In genomic region chr17:67477687-67478086, GRCh38 we compare ENCODE assay signal across 9 cellular contexts.
DNase-seq lines count a peak whose midpoint lies in the region; ATAC-seq and TF ChIP-seq lines count a peak whose summit lies in the region.
"Had no signal": no experiment of that assay in that cellular context is flagged by ENCODE, and none has a peak within 500 bp of the region (broad histone marks: within the 10 kb centered on the region; RNA-seq: fewer than 3 reads in every experiment).

No MANE protein-coding gene starts in this region.

- peaks cover 77% of the 10 kb centered on the region for H3K4me1 Mint-ChIP-seq in activated CD4-positive, alpha-beta T cell treated with anti-CD3 and anti-CD28 coated beads for 36 hours
- H3K4me1 Mint-ChIP-seq in Caco-2 (ENCODE audit: low read depth, unreplicated experiment), result no peaks in the 10 kb centered on the region

- BruUV-seq in Caco-2 (replicated peaks; lab: Mats Ljungman, UMichigan), result no TSS peak

- peaks cover 3% of the 10 kb centered on the region for H3K36me3 Mint-ChIP-seq in activated CD4-positive, alpha-beta T cell treated with anti-CD3 and anti-CD28 coated beads for 36 hours (ENCODE audit: low read depth)
- no peaks in the 10 kb centered on the region for H3K36me3 Mint-ChIP-seq in Caco-2 (ENCODE audit: insufficient read depth, unreplicated experiment)

- TF ChIP-seq CTCF in Caco-2 (IDR thresholded peaks at IDR 0.05; ENCODE audit: insufficient read depth in 1 of 2, low read depth in 1 of 2, low read length in 1 of 2, severe bottlenecking in 1 of 2, unreplicated experiment in 1 of 2), result no peak

- H3K27me3 Mint-ChIP-seq in activated CD4-positive, alpha-beta T cell treated with anti-CD3 and anti-CD28 coated beads for 36 hours, result no peaks in the 10 kb centered on the region
- no peaks in the 10 kb centered on the region for H3K27me3 Mint-ChIP-seq in Caco-2 (ENCODE audit: insufficient read depth, unreplicated experiment)

- intact Hi-C loops in activated CD4-positive, alpha-beta T cell treated with anti-CD3 and anti-CD28 coated beads for 36 hours (cut with DNase I, micrococcal nuclease), result loop anchor here in 1 of 2 experiments (5.0 kb wide), 1 partner anchor 125 kb away; no protein-coding TSS in a partner anchor
- intact Hi-C loops in Caco-2 (cut with micrococcal nuclease; ENCODE audit: unreplicated experiment), result loop anchor here (10.0 kb wide), 1 partner anchor 127 kb away; no protein-coding TSS in a partner anchor

- no peak overlapping the region for H3K4me3 ChIP-seq in Caco-2 (ENCODE audit: low read depth, low read length)
- H3K4me3 ChIP-seq: lower lobe of right lung had no signal

- CTCF ChIA-PET in activated CD4-positive, alpha-beta T cell treated with anti-CD3 and anti-CD28 coated beads for 36 hours (lab: Charles Lee), result interaction anchor here (0.6 to 8.5 kb wide), 9 partner anchors 10 to 186 kb away, joined by 3 to 171 read pairs (median 3); partner anchors contain the start of gene PITPNC1
- CTCF ChIA-PET in Caco-2 (lab: Charles Lee), result no interaction called here

- POLR2A ChIA-PET in activated CD4-positive, alpha-beta T cell treated with anti-CD3 and anti-CD28 coated beads for 36 hours (lab: Charles Lee), result interaction anchor here (1.2 to 1.7 kb wide), 2 partner anchors 37 to 99 kb away, joined by 4 to 6 read pairs; no protein-coding TSS in a partner anchor
- POLR2A ChIA-PET in Caco-2 (lab: Charles Lee), result no interaction called here

- H3K9me3 Mint-ChIP-seq in activated CD4-positive, alpha-beta T cell treated with anti-CD3 and anti-CD28 coated beads for 36 hours (ENCODE audit: low read depth), result no peaks in the 10 kb centered on the region
- no peaks in the 10 kb centered on the region for H3K9me3 Mint-ChIP-seq in Caco-2 (ENCODE audit: unreplicated experiment)

- H3K9me3 ChIP-seq in Caco-2, result no peaks in the 10 kb centered on the region
- H3K9me3 ChIP-seq: lower lobe of right lung had no signal

- H3K36me3 ChIP-seq in Caco-2 (ENCODE audit: control insufficient read depth, insufficient read depth, low read length), result no peaks in the 10 kb centered on the region
- H3K36me3 ChIP-seq: lower lobe of right lung had no signal

- peak overlapping the region; percentile 91 for H3K27ac Mint-ChIP-seq in activated CD4-positive, alpha-beta T cell treated with anti-CD3 and anti-CD28 coated beads for 36 hours
- no peak overlapping the region for H3K27ac Mint-ChIP-seq in Caco-2 (ENCODE audit: unreplicated experiment)

- peak overlapping the region; percentile 74 for H3K4me3 Mint-ChIP-seq in activated CD4-positive, alpha-beta T cell treated with anti-CD3 and anti-CD28 coated beads for 36 hours
- no peak overlapping the region for H3K4me3 Mint-ChIP-seq in Caco-2 (ENCODE audit: unreplicated experiment)

- DNase-seq in Daoy (ENCODE audit: low read depth) (peak; percentile 71), NCI-H748 (lab: John Stamatoyannopoulos, UW; ENCODE audit: unreplicated experiment) (no peak), Caco-2 (no peak)
- peak; percentile 82 for DNase-seq in activated CD4-positive, alpha-beta T cell treated with anti-CD3 and anti-CD28 coated beads for 36 hours
- peak; percentile 22 for DNase-seq in central memory CD4-positive, alpha-beta T cell
- DNase-seq in stimulated activated CD4-positive, alpha-beta T cell treated with anti-CD3 and anti-CD28 coated beads, Interleukin-12 subunit alpha, Interleukin-12 subunit beta, amount 100 ng/mL, for 48 hours (ENCODE audit: low read depth in 2 of 3, low spot score in 1 of 3), result peak; percentile 41 to 45 (median 44)
- DNase-seq: lower lobe of right lung had no signal

- H3K4me1 ChIP-seq in Caco-2, result no peaks in the 10 kb centered on the region

- peak; percentile 86 for ATAC-seq in activated CD4-positive, alpha-beta T cell treated with anti-CD3 and anti-CD28 coated beads for 36 hours
- no peak for ATAC-seq in HG03135 (IDR thresholded peaks at IDR 0.05; ENCODE audit: unreplicated experiment)
- no peak for ATAC-seq in HG03378 (IDR thresholded peaks at IDR 0.05; ENCODE audit: unreplicated experiment)

- H3K27me3 ChIP-seq in Caco-2 (replicated peaks; ENCODE audit: control insufficient read depth, insufficient read depth, low read length), result no peaks in the 10 kb centered on the region

Comparison
In these comparisons a context has a peak if more than half of its experiments do, and no peak if none do; other contexts are left out.
1. DNase-seq: peak in Daoy (single experiment), activated CD4-positive, alpha-beta T cell treated with anti-CD3 and anti-CD28 coated beads for 36 hours (single experiment), central memory CD4-positive, alpha-beta T cell (single experiment) and stimulated activated CD4-positive, alpha-beta T cell treated with anti-CD3 and anti-CD28 coated beads, Interleukin-12 subunit alpha, Interleukin-12 subunit beta, amount 100 ng/mL, for 48 hours (3 of 3); none in NCI-H748 (single experiment) and Caco-2 (0 of 2).